Comparison of ENCODE assay signal across 22 cellular contexts in the genomic region with DNA sequence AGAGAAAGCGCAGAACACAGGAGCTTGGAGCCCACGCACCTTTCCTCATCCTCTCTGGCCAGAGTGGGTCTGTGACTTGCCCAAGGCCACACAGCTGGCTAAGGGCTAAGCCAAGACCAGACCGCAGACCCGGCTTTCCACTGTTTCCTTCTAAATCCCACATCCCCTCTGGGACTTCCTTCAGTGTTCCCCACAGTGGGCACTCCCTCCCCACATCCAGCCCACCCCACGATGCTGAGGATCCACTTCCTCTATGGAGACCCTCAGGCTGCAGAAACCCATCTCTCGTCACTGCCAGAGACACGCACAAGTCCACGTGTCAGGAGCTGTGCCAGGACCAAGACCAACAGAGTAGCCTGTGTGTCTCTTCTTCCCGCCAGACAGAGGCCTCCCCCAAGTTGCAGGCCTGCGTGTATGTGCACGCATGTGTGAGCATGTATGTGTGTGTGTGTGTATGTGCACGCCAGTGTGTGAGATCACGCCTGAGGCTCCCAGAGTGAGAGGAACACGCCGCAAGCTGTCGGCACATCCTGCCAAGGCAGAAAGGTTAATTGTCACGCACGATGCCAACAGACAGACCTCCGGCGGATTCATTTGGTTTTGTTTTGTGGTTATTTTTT. TPM values are rescaled to one million over a fixed set of nuclear protein-coding genes. Genes with fewer than 3 reads are reported as not detected.
DNase-seq lines count a peak whose midpoint lies in the region; ATAC-seq and TF ChIP-seq lines count a peak whose summit lies in the region.
"Had no signal": no experiment of that assay in that cellular context is flagged by ENCODE, and none has a peak within 500 bp of the region (broad histone marks: within the 10 kb centered on the region; RNA-seq: fewer than 3 reads in every experiment).

No MANE protein-coding gene starts in this region.

- no peak overlapping the region for H3K4me3 Mint-ChIP-seq in endodermal cell
- peak overlapping the region in 1 of 8 donors; percentile 54 for H3K4me3 Mint-ChIP-seq in naive B cell
- H3K4me3 Mint-ChIP-seq: activated T-helper 1 cell treated with anti-CD3 and anti-CD28 coated beads, Interleukin-12 subunit alpha, Interleukin-12 subunit beta, Interleukin-2, Interleukin-4 antibody, amounts not matched to agents 30 ng/mL and 10 ng/mL and 1 ng/mL, durations not matched to agents 14 hours and 24 hours and 36 hours; H9; stimulated activated naive CD8-positive, alpha-beta T cell treated with anti-CD3 and anti-CD28 coated beads, Interleukin-15, Interleukin-2, amounts not matched to agents 100 ng/mL and 50 ng/mL, for 24 hours had no signal

- DNase-seq in DMS 273 (lab: John Stamatoyannopoulos, UW; ENCODE audit: unreplicated experiment) (peak; percentile 25), DMS 273 treated with DMSO at 0.1 percent for 48 hours (lab: John Stamatoyannopoulos, UW) (no peak), endodermal cell (peak; percentile 38), naive B cell (no peak), cerebellar nuclear complex (lab: John Stamatoyannopoulos, UW) (no peak), NCI-H748 (lab: John Stamatoyannopoulos, UW; ENCODE audit: unreplicated experiment) (no peak)
- DNase-seq in Jurkat, Clone E6-1 (ENCODE audit: low read depth, low spot score): peak; percentile 27
- DNase-seq: DMS79, erythroblast, H9, head of caudate nucleus, Karpas-422, NCI-H1092 treated with DMSO at 0.1 percent for 48 hours, NCI-H2171 treated with DMSO at 0.1 percent for 48 hours, SHP77, upper lobe of left lung had no signal

- no peaks in the 10 kb centered on the region for H3K36me3 ChIP-seq in endodermal cell (ENCODE audit: control insufficient read depth, insufficient read depth, low read length)
- H3K36me3 ChIP-seq: ascending aorta had no signal

- no peaks in the 10 kb centered on the region for H3K4me1 ChIP-seq in endodermal cell (ENCODE audit: control insufficient read depth, insufficient read depth, low read length)
- H3K4me1 ChIP-seq: ascending aorta had no signal

- H3K36me3 Mint-ChIP-seq in endodermal cell (ENCODE audit: low read depth) (peaks cover 35% of the 10 kb centered on the region), naive B cell (peaks cover 0 to 8% of the 10 kb centered on the region in 2 donors)

- no peaks in the 10 kb centered on the region for H3K27me3 ChIP-seq in endodermal cell (ENCODE audit: control insufficient read depth, insufficient read depth, low read length, poor library complexity, severe bottlenecking)
- H3K27me3 ChIP-seq: ascending aorta, upper lobe of left lung had no signal

- H3K27me3 Mint-ChIP-seq in endodermal cell (ENCODE audit: insufficient read depth): peaks cover 1% of the 10 kb centered on the region
- H3K27me3 Mint-ChIP-seq in naive B cell: peaks cover 48 to 84% (median 72%) of the 10 kb centered on the region in 3 donors

- no peaks in the 10 kb centered on the region for H3K4me1 Mint-ChIP-seq in endodermal cell
- H3K4me1 Mint-ChIP-seq in naive B cell: peaks cover 0 to 12% (median 8%) of the 10 kb centered on the region in 3 donors

- TF ChIP-seq CTCF in endodermal cell (conservative IDR thresholded peaks at IDR 0.05): no peak

- no peak overlapping the region for H3K4me3 ChIP-seq in Jurkat, Clone E6-1 (ENCODE audit: low read length)
- no peak overlapping the region for H3K4me3 ChIP-seq in endodermal cell (ENCODE audit: low read length)
- H3K4me3 ChIP-seq: ascending aorta, upper lobe of left lung had no signal

- H3K9me3 Mint-ChIP-seq in endodermal cell (peaks cover under 1% of the 10 kb centered on the region), naive B cell (peaks cover 0 to 9% (median 5%) of the 10 kb centered on the region in 7 donors)
- H3K9me3 Mint-ChIP-seq: activated T-helper 1 cell treated with anti-CD3 and anti-CD28 coated beads, Interleukin-12 subunit alpha, Interleukin-12 subunit beta, Interleukin-2, Interleukin-4 antibody, amounts not matched to agents 30 ng/mL and 10 ng/mL and 1 ng/mL, durations not matched to agents 14 hours and 24 hours and 36 hours; stimulated activated naive CD8-positive, alpha-beta T cell treated with anti-CD3 and anti-CD28 coated beads, Interleukin-15, Interleukin-2, amounts not matched to agents 100 ng/mL and 50 ng/mL, for 24 hours had no signal

- no peak overlapping the region for H3K27ac ChIP-seq in endodermal cell (ENCODE audit: low read depth, low read length)
- H3K27ac ChIP-seq: 22Rv1, ascending aorta, C4-2B, upper lobe of left lung had no signal

- WGBS in endodermal cell (ENCODE audit: insufficient coverage in 1 of 2, insufficient read length in 1 of 2), 2 experiments: 93 to 94% methylated on average over 11 to 17 of the region's 20 CpGs

- no peak overlapping the region for H3K9ac ChIP-seq in endodermal cell (ENCODE audit: extremely low read depth, low read length, poor library complexity, severe bottlenecking)

- H3K27ac Mint-ChIP-seq in endodermal cell: peak overlapping the region; percentile 52
- no peak overlapping the region for H3K27ac Mint-ChIP-seq in naive B cell
- H3K27ac Mint-ChIP-seq: activated T-helper 1 cell treated with anti-CD3 and anti-CD28 coated beads, Interleukin-12 subunit alpha, Interleukin-12 subunit beta, Interleukin-2, Interleukin-4 antibody, amounts not matched to agents 30 ng/mL and 10 ng/mL and 1 ng/mL, durations not matched to agents 14 hours and 24 hours and 36 hours; stimulated activated naive CD8-positive, alpha-beta T cell treated with anti-CD3 and anti-CD28 coated beads, Interleukin-15, Interleukin-2, amounts not matched to agents 100 ng/mL and 50 ng/mL, for 24 hours had no signal

- H3K9me3 ChIP-seq in endodermal cell (ENCODE audit: control insufficient read depth, low read length): no peaks in the 10 kb centered on the region
- H3K9me3 ChIP-seq: ascending aorta, upper lobe of left lung had no signal

- peak; percentile 50 to 52 for ATAC-seq in naive B cell (ENCODE audit: low read depth in 2 of 2)
- no peak for ATAC-seq in HG03108 (IDR thresholded peaks at IDR 0.05; ENCODE audit: unreplicated experiment)

RNA-seq across cellular contexts. Expression of gene PDGFB, which starts 21.6 kb away (rescaled TPM):
- polyA plus RNA-seq in Jurkat, Clone E6-1 (2012; ENCODE audit: insufficient read depth, insufficient read length): not detected
- 10 to 100 TPM in 1 of 2 donors, 1 to 10 TPM in 1; 5.9 to 10.4 TPM for total RNA-seq in endodermal cell
- 3.5 TPM for polyA plus RNA-seq in endodermal cell (2013, experiment 1 of 2)
- 3.3 TPM for polyA plus RNA-seq in endodermal cell (2013, experiment 2 of 2)
- not detected for polyA plus RNA-seq in naive B cell (ENCODE audit: low read depth in 6 of 6)

Comparison
In these comparisons a context has a peak if more than half of its experiments do, and no peak if none do; other contexts are left out.
1. DNase-seq: peak in DMS 273 (single experiment), Jurkat, Clone E6-1 (single experiment) and endodermal cell (single experiment); none in DMS 273 treated with DMSO at 0.1 percent for 48 hours (single experiment), naive B cell (single experiment), cerebellar nuclear complex (0 of 2) and NCI-H748 (single experiment).